20 cellular contexts compared by ENCODE assay signal in the genomic region with DNA sequence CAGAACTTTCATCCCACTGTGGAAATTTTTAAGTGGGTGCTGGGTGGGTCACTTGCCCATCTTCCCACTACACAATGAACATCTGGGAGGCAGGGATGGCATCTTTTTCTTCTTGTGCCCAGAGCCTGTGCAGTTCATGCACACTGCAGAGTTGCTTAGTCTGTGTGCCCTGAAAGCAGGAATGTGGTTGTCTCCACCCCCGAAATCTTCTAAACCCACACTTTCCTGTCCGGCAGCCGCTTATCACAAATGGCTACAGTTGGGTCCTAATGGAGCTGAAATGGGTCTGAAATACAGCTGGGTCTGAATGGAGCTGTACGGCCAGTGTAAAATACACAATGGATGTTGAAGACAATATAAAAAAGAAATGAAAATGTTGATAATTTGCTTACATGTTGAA.
"Had no signal": no experiment of that assay in that cellular context is flagged by ENCODE, and none has a peak within 500 bp of the region (broad histone marks: within the 10 kb centered on the region; RNA-seq: fewer than 3 reads in every experiment).

No MANE protein-coding gene starts in this region.

- H3K36me3 ChIP-seq: SJCRH30 had no signal

- ATAC-seq: Right ventricle myocardium inferior, SK-N-SH treated with all-trans-retinoic acid at 6 μM for 48 hours had no signal

- H3K27ac ChIP-seq: HL-60, SJCRH30 had no signal

- H3K4me3 ChIP-seq: SJCRH30 had no signal

- DNase-seq: KBM-7, MV-4-11, NCI-H1048, NCI-H1105, NCI-H1417, NCI-H1436 treated with DMSO at 0.1 percent for 48 hours, NCI-H1694, NCI-H187 treated with DMSO at 0.1 percent for 48 hours, NCI-H2029 treated with DMSO at 0.1 percent for 48 hours, NCI-H2171 treated with DMSO at 0.1 percent for 48 hours, NCI-H345, NCI-H446 treated with DMSO at 0.1 percent for 48 hours, NCI-H510A treated with DMSO at 0.1 percent for 48 hours, NCI-H748 treated with DMSO at 0.1 percent for 48 hours, RPMI8226, SHP77 treated with DMSO at 0.1 percent for 48 hours, SJCRH30 had no signal

- H3K9me3 ChIP-seq: SJCRH30 had no signal

- H3K4me1 ChIP-seq: SJCRH30 had no signal

- H3K27me3 ChIP-seq: SJCRH30 had no signal
